In genomic region chr17:977163-977562, GRCh38 we compare ENCODE assay signal across 14 cellular contexts. TPM values are rescaled to one million over a fixed set of nuclear protein-coding genes. Genes with fewer than 3 reads are reported as not detected.
DNase-seq lines count a peak whose midpoint lies in the region; TF ChIP-seq lines count a peak whose summit lies in the region.
"Had no signal": no experiment of that assay in that cellular context is flagged by ENCODE, and none has a peak within 500 bp of the region (broad histone marks: within the 10 kb centered on the region; RNA-seq: fewer than 3 reads in every experiment).

No MANE protein-coding gene starts in this region.

- H3K9me3 ChIP-seq in BLaER1 treated with 17β-estradiol and CSF1 and Interleukin-3, amounts not matched to agents 10 nM and 100 nM (replicated peaks in 1 of 11), result peaks cover 0 to 7% (median 0%) of the 10 kb centered on the region in 11 experiments; a peak in 1 of 22 replicates
- no peaks in the 10 kb centered on the region for H3K9me3 ChIP-seq in colonic mucosa
- H3K9me3 ChIP-seq: upper lobe of left lung had no signal

- DNase-seq in RWPE1 (ENCODE audit: low spot score), result no peak
- DNase-seq in fibroblast of peridontal ligament (ENCODE audit: extremely low read depth), result peak; percentile 30
- DNase-seq in osteocyte (ENCODE audit: extremely low spot score, unreplicated experiment), result no peak
- no peak for DNase-seq in colonic mucosa
- no peak for DNase-seq in OCI-M1 (lab: John Stamatoyannopoulos, UW)
- no peak for DNase-seq in activated CD8-positive, alpha-beta memory T cell treated with anti-CD3 and anti-CD28 coated beads for 24 hours
- DNase-seq in ureter (ENCODE audit: low spot score), result no peak
- DNase-seq: activated CD4-positive, alpha-beta T cell treated with anti-CD3 and anti-CD28 coated beads, Interleukin-2, amount 50 U/mL, for 4 hours; activated gamma-delta T cell; GDM1; head of caudate nucleus; NCI-H1105; upper lobe of left lung had no signal

- H3K9ac ChIP-seq in BLaER1 treated with 17β-estradiol and CSF1 and Interleukin-3, amounts not matched to agents 10 nM and 100 nM, result peak overlapping the region in 9 of 11 experiments; percentile 78 to 95 (median 89); a peak in 16 of 22 replicates
- H3K9ac ChIP-seq in colonic mucosa (ENCODE audit: low read depth in 2 of 2, low read length in 2 of 2), result no peak overlapping the region

- H3K36me3 Mint-ChIP-seq in osteocyte (ENCODE audit: unreplicated experiment), result peaks cover 4% of the 10 kb centered on the region

- no peaks in the 10 kb centered on the region for H3K9me3 Mint-ChIP-seq in osteocyte (ENCODE audit: unreplicated experiment)

- no peaks in the 10 kb centered on the region for H3K27me3 Mint-ChIP-seq in osteocyte (ENCODE audit: unreplicated experiment)

- intact Hi-C loops in colonic mucosa (cut with DNase I), result loop anchor here (10.0 kb wide), 1 partner anchor 102 kb away; no protein-coding TSS in a partner anchor

- POLR2A ChIA-PET in RWPE1 (lab: Yijun Ruan, JAX; ENCODE audit: low non-redundant PET), result no interaction called here

- peak overlapping the region in 8 of 10 experiments; percentile 76 to 92 (median 88); a peak in 14 of 20 replicates for H3K4me3 ChIP-seq in BLaER1 treated with 17β-estradiol and CSF1 and Interleukin-3, amounts not matched to agents 10 nM and 100 nM
- H3K4me3 ChIP-seq in colonic mucosa, result no peak overlapping the region

- peak overlapping the region; percentile 81 to 96 (median 87); a peak in 21 of 22 replicates for H3K4me2 ChIP-seq in BLaER1 treated with 17β-estradiol and CSF1 and Interleukin-3, amounts not matched to agents 10 nM and 100 nM

- H3K4me3 Mint-ChIP-seq in osteocyte (ENCODE audit: unreplicated experiment), result peak overlapping the region; percentile 94

- no peaks in the 10 kb centered on the region for H3K27me3 ChIP-seq in BLaER1 treated with 17β-estradiol and CSF1 and Interleukin-3, amounts not matched to agents 10 nM and 100 nM
- H3K27me3 ChIP-seq in colonic mucosa, result peaks cover 18% of the 10 kb centered on the region

- H3K27ac Mint-ChIP-seq in osteocyte (ENCODE audit: unreplicated experiment), result peak overlapping the region; percentile 91

- peaks cover 0 to 31% (median 0%) of the 10 kb centered on the region in 11 experiments; a peak in 8 of 22 replicates for H3K36me3 ChIP-seq in BLaER1 treated with 17β-estradiol and CSF1 and Interleukin-3, amounts not matched to agents 10 nM and 100 nM
- no peaks in the 10 kb centered on the region for H3K36me3 ChIP-seq in colonic mucosa
- H3K36me3 ChIP-seq: upper lobe of left lung had no signal

- peaks cover 55% of the 10 kb centered on the region for H3K4me1 Mint-ChIP-seq in osteocyte (ENCODE audit: unreplicated experiment)

- CTCF ChIA-PET in RWPE1 (lab: Yijun Ruan, JAX), result interaction anchor here (0.7 kb wide), 1 partner anchor 276 kb away, joined by 3 read pairs; no protein-coding TSS in a partner anchor

- TF ChIP-seq CTCF in RWPE1 (conservative IDR thresholded peaks at IDR 0.05; ENCODE audit: low read depth) (no peak), osteocyte (IDR thresholded peaks at IDR 0.05) (no peak), colonic mucosa (IDR thresholded peaks at IDR 0.05) (no peak)

- H3K4me1 ChIP-seq in BLaER1 treated with 17β-estradiol and CSF1 and Interleukin-3, amounts not matched to agents 10 nM and 100 nM, result peaks cover 39 to 77% (median 65%) of the 10 kb centered on the region in 10 experiments
- no peaks in the 10 kb centered on the region for H3K4me1 ChIP-seq in colonic mucosa

- H3K27ac ChIP-seq in BLaER1 treated with 17β-estradiol and CSF1 and Interleukin-3, amounts not matched to agents 10 nM and 100 nM, result peak overlapping the region in 7 of 11 experiments; percentile 80 to 87 (median 85); a peak in 10 of 22 replicates
- H3K27ac ChIP-seq in RWPE1 (peak overlapping the region; percentile 79), colonic mucosa (no peak overlapping the region)

- peaks cover 0 to 69% (median 4%) of the 10 kb centered on the region in 11 experiments; a peak in 9 of 22 replicates for H4K20me1 ChIP-seq in BLaER1 treated with 17β-estradiol and CSF1 and Interleukin-3, amounts not matched to agents 10 nM and 100 nM

RNA-seq across cellular contexts. Expression of gene NXN, which starts 2.4 kb away (rescaled TPM):
- 123 and 131 TPM in 2 replicates for total RNA-seq in osteocyte
- 10 to 100 TPM in 1 of 2 donors, 1 to 10 TPM in 1; 2.6 to 16.3 TPM for total RNA-seq in colonic mucosa
- total RNA-seq in ureter, result 78.3 TPM

RNA-seq across cellular contexts. Expression of gene TIMM22, which starts 19.8 kb away (rescaled TPM):
- total RNA-seq in osteocyte (12.6 and 12.8 TPM in 2 replicates), colonic mucosa (10 to 100 TPM in 1 of 2 donors, 1 to 10 TPM in 1; 8.3 to 12.8 TPM), ureter (10.3 TPM)

Comparison
In these comparisons a context has a peak if more than half of its experiments do, and no peak if none do; other contexts are left out.
1. H3K9ac ChIP-seq: peak in BLaER1 treated with 17β-estradiol and CSF1 and Interleukin-3, amounts not matched to agents 10 nM and 100 nM (9 of 11); none in colonic mucosa (0 of 2).